ENCODE assay signal across 1 cellular context in genomic region chr4:75673027-75673958, GRCh38.
TF ChIP-seq lines count a peak whose summit lies in the region.

G3BP2 (minus strand) TSS chr4:75673411; CDS start chr4:75662025, 11,386 bp downstream.

TF ChIP-seq in K562, 482 proteins besides CTCF, POLR2A, EP300 and RAD21 (continued from another document and continues in another):
- TF ChIP-seq IRF1 (CRISPR knock-in tag; IDR thresholded peaks at IDR 0.05; ENCODE audit: borderline replicate concordance) (no peak), CXXC5 (CRISPR knock-in tag; IDR thresholded peaks at IDR 0.05) (peak; percentile 96), NFRKB (IDR thresholded peaks at IDR 0.05; ENCODE audit: low read depth) (peak; percentile 79; the same call in 1 of the 2 replicates), RFX1 (IDR thresholded peaks at IDR 0.05) (no peak), DACH1 (IDR thresholded peaks at IDR 0.05; ENCODE audit: partially characterized antibody) (no peak), ARHGAP35 (IDR thresholded peaks at IDR 0.05; ENCODE audit: partially characterized antibody) (no peak), ZEB2 (IDR thresholded peaks at IDR 0.05) (peak; percentile 56; the same call in 1 of the 2 replicates), ELF1 (tag; IDR thresholded peaks at IDR 0.05) (peak; percentile 93), ZNF280A (IDR thresholded peaks at IDR 0.05; ENCODE audit: low read depth, partially characterized antibody) (no peak), SAP30 (IDR thresholded peaks at IDR 0.05; ENCODE audit: borderline replicate concordance, insufficient read depth, low read depth, low read length, poor library complexity, severe bottlenecking) (peak; percentile 87), DPF2 (IDR thresholded peaks at IDR 0.05) (peak; percentile 39), ZNF282 (CRISPR knock-in tag; IDR thresholded peaks at IDR 0.05) (no peak), ZBED1 (IDR thresholded peaks at IDR 0.05) (no peak), ZNF586 (CRISPR knock-in tag; conservative IDR thresholded peaks at IDR 0.05) (no peak), FOXK2 (conservative IDR thresholded peaks at IDR 0.05 in 1 of 2, IDR thresholded peaks at IDR 0.05 in 1 of 2; ENCODE audit: low read depth in 2 of 2) (peak; percentile 56 to 63), MYC (IDR thresholded peaks at IDR 0.05; ENCODE audit: low read depth, low read length) (peak; percentile 89), MYC (CRISPR knock-in tag; IDR thresholded peaks at IDR 0.05; ENCODE audit: borderline replicate concordance, low read depth) (no peak), ZNF23 (CRISPR knock-in tag; IDR thresholded peaks at IDR 0.05) (no peak), HOXB6 (CRISPR knock-in tag; IDR thresholded peaks at IDR 0.05; ENCODE audit: borderline replicate concordance) (no peak), CCNT2 (IDR thresholded peaks at IDR 0.05; ENCODE audit: borderline replicate concordance, extremely low read depth, insufficient read length, low read depth, low read length) (peak; percentile 84), POU5F1 (IDR thresholded peaks at IDR 0.05; ENCODE audit: borderline replicate concordance, low read depth, low read length, partially characterized antibody) (no peak), ILK (tag; IDR thresholded peaks at IDR 0.05; ENCODE audit: borderline replicate concordance, low read depth) (no peak), ZNF512 (tag; IDR thresholded peaks at IDR 0.05) (no peak), USF1 (CRISPR knock-in tag; IDR thresholded peaks at IDR 0.05) (no peak; the same call in 1 of the 2 replicates), TRIM28 (IDR thresholded peaks at IDR 0.05) (no peak), BHLHE40 (IDR thresholded peaks at IDR 0.05; ENCODE audit: low read length) (peak; percentile 57), CREM (IDR thresholded peaks at IDR 0.05; ENCODE audit: low read depth) (peak; percentile 96), ZNF830 (CRISPR knock-in tag; IDR thresholded peaks at IDR 0.05) (0 out of 2 replicates have a peak, but pooled peaks have one; percentile 41), TCF3 (CRISPR knock-in tag; IDR thresholded peaks at IDR 0.05) (no peak; the same call in 1 of the 2 replicates), CREBBP (IDR thresholded peaks at IDR 0.05; ENCODE audit: low read depth, low read length) (no peak), POLR3A (IDR thresholded peaks at IDR 0.05; ENCODE audit: borderline replicate concordance, extremely low read depth, insufficient read depth, insufficient read length) (no peak), POLR2AphosphoS2 (IDR thresholded peaks at IDR 0.05; ENCODE audit: low read length) (peak; percentile 84; the same call in 1 of the 2 replicates), HDAC2 (IDR thresholded peaks at IDR 0.05) (no peak; the same call in 1 of the 2 replicates)
- TF ChIP-seq, protein P1, sequence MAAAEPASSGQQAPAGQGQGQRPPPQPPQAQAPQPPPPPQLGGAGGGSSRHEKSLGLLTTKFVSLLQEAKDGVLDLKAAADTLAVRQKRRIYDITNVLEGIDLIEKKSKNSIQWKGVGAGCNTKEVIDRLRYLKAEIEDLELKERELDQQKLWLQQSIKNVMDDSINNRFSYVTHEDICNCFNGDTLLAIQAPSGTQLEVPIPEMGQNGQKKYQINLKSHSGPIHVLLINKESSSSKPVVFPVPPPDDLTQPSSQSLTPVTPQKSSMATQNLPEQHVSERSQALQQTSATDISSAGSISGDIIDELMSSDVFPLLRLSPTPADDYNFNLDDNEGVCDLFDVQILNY (CRISPR knock-in tag; IDR thresholded peaks at IDR 0.05) = peak; percentile 72; the same call in 1 of the 2 replicates
- TF ChIP-seq, protein P2, sequence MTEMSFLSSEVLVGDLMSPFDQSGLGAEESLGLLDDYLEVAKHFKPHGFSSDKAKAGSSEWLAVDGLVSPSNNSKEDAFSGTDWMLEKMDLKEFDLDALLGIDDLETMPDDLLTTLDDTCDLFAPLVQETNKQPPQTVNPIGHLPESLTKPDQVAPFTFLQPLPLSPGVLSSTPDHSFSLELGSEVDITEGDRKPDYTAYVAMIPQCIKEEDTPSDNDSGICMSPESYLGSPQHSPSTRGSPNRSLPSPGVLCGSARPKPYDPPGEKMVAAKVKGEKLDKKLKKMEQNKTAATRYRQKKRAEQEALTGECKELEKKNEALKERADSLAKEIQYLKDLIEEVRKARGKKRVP (CRISPR knock-in tag; IDR thresholded peaks at IDR 0.05) = no peak
- TF ChIP-seq, protein P3, sequence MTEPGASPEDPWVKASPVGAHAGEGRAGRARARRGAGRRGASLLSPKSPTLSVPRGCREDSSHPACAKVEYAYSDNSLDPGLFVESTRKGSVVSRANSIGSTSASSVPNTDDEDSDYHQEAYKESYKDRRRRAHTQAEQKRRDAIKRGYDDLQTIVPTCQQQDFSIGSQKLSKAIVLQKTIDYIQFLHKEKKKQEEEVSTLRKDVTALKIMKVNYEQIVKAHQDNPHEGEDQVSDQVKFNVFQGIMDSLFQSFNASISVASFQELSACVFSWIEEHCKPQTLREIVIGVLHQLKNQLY (CRISPR knock-in tag; conservative IDR thresholded peaks at IDR 0.05) = no peak
- TF ChIP-seq, protein P4, sequence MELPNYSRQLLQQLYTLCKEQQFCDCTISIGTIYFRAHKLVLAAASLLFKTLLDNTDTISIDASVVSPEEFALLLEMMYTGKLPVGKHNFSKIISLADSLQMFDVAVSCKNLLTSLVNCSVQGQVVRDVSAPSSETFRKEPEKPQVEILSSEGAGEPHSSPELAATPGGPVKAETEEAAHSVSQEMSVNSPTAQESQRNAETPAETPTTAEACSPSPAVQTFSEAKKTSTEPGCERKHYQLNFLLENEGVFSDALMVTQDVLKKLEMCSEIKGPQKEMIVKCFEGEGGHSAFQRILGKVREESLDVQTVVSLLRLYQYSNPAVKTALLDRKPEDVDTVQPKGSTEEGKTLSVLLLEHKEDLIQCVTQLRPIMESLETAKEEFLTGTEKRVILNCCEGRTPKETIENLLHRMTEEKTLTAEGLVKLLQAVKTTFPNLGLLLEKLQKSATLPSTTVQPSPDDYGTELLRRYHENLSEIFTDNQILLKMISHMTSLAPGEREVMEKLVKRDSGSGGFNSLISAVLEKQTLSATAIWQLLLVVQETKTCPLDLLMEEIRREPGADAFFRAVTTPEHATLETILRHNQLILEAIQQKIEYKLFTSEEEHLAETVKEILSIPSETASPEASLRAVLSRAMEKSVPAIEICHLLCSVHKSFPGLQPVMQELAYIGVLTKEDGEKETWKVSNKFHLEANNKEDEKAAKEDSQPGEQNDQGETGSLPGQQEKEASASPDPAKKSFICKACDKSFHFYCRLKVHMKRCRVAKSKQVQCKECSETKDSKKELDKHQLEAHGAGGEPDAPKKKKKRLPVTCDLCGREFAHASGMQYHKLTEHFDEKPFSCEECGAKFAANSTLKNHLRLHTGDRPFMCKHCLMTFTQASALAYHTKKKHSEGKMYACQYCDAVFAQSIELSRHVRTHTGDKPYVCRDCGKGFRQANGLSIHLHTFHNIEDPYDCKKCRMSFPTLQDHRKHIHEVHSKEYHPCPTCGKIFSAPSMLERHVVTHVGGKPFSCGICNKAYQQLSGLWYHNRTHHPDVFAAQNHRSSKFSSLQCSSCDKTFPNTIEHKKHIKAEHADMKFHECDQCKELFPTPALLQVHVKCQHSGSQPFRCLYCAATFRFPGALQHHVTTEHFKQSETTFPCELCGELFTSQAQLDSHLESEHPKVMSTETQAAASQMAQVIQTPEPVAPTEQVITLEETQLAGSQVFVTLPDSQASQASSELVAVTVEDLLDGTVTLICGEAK (IDR thresholded peaks at IDR 0.05) = peak; percentile 79
- TF ChIP-seq, protein P4 (CRISPR knock-in tag; IDR thresholded peaks at IDR 0.05) = no peak
- TF ChIP-seq, protein P5, sequence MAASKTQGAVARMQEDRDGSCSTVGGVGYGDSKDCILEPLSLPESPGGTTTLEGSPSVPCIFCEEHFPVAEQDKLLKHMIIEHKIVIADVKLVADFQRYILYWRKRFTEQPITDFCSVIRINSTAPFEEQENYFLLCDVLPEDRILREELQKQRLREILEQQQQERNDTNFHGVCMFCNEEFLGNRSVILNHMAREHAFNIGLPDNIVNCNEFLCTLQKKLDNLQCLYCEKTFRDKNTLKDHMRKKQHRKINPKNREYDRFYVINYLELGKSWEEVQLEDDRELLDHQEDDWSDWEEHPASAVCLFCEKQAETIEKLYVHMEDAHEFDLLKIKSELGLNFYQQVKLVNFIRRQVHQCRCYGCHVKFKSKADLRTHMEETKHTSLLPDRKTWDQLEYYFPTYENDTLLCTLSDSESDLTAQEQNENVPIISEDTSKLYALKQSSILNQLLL (CRISPR knock-in tag; IDR thresholded peaks at IDR 0.05; ENCODE audit: borderline replicate concordance) = no peak
- TF ChIP-seq, protein P6, sequence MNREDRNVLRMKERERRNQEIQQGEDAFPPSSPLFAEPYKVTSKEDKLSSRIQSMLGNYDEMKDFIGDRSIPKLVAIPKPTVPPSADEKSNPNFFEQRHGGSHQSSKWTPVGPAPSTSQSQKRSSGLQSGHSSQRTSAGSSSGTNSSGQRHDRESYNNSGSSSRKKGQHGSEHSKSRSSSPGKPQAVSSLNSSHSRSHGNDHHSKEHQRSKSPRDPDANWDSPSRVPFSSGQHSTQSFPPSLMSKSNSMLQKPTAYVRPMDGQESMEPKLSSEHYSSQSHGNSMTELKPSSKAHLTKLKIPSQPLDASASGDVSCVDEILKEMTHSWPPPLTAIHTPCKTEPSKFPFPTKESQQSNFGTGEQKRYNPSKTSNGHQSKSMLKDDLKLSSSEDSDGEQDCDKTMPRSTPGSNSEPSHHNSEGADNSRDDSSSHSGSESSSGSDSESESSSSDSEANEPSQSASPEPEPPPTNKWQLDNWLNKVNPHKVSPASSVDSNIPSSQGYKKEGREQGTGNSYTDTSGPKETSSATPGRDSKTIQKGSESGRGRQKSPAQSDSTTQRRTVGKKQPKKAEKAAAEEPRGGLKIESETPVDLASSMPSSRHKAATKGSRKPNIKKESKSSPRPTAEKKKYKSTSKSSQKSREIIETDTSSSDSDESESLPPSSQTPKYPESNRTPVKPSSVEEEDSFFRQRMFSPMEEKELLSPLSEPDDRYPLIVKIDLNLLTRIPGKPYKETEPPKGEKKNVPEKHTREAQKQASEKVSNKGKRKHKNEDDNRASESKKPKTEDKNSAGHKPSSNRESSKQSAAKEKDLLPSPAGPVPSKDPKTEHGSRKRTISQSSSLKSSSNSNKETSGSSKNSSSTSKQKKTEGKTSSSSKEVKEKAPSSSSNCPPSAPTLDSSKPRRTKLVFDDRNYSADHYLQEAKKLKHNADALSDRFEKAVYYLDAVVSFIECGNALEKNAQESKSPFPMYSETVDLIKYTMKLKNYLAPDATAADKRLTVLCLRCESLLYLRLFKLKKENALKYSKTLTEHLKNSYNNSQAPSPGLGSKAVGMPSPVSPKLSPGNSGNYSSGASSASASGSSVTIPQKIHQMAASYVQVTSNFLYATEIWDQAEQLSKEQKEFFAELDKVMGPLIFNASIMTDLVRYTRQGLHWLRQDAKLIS (CRISPR knock-in tag; IDR thresholded peaks at IDR 0.05) = no peak
